ENCODE assay signal across 11 cellular contexts in genomic region chr3:105793040-105793439, GRCh38.
DNase-seq lines count a peak whose midpoint lies in the region; ATAC-seq, FAIRE-seq and TF ChIP-seq lines count a peak whose summit lies in the region.
"Had no signal": no experiment of that assay in that cellular context is flagged by ENCODE, and none has a peak within 500 bp of the region (broad histone marks: within the 10 kb centered on the region; RNA-seq: fewer than 3 reads in every experiment).

No MANE protein-coding gene starts in this region.

- ATAC-seq in activated T-cell treated with anti-CD3 and anti-CD28 coated beads, Interleukin-2, amount 50 U/mL, for 72 hours (replicated peaks in 1 of 2), result no peak
- no peak for ATAC-seq in GM21360 (IDR thresholded peaks at IDR 0.05; ENCODE audit: unreplicated experiment)

- H3K27me3 Mint-ChIP-seq in activated T-cell treated with anti-CD3 and anti-CD28 coated beads, Interleukin-2, amount 50 U/mL, for 72 hours (ENCODE audit: low read depth), result no peaks in the 10 kb centered on the region

- peaks cover 79% of the 10 kb centered on the region for H3K4me1 Mint-ChIP-seq in activated T-cell treated with anti-CD3 and anti-CD28 coated beads, Interleukin-2, amount 50 U/mL, for 72 hours (ENCODE audit: low read depth)

- no peak overlapping the region for H4K8ac ChIP-seq in mesenchymal stem cell (ENCODE audit: low read length)

- no peaks in the 10 kb centered on the region for H3K27me3 ChIP-seq in mesenchymal stem cell (ENCODE audit: control insufficient read depth in 1 of 2, insufficient read depth in 1 of 2, low read length in 2 of 2)
- no peaks in the 10 kb centered on the region for H3K27me3 ChIP-seq in thyroid gland

- H3K27ac ChIP-seq in mesenchymal stem cell (ENCODE audit: low read length, poor library complexity, severe bottlenecking) (no peak overlapping the region), thyroid gland (peak overlapping the region; percentile 19 to 58 (median 42))

- no peak for TF ChIP-seq CTCF in thyroid gland (IDR thresholded peaks at IDR 0.05)

- no peak overlapping the region for H3K23ac ChIP-seq in mesenchymal stem cell (ENCODE audit: low read length in 2 of 2)

- H3K14ac ChIP-seq in mesenchymal stem cell (ENCODE audit: low read length in 2 of 2), result no peak overlapping the region

- peak overlapping the region in 1 of 2 donors; percentile 41 for H3K4me3 Mint-ChIP-seq in activated T-cell treated with anti-CD3 and anti-CD28 coated beads, Interleukin-2, amount 50 U/mL, for 72 hours

- H3K36me3 ChIP-seq in mesenchymal stem cell (ENCODE audit: control insufficient read depth in 1 of 2, insufficient read depth in 2 of 2, low read depth in 1 of 2, low read length in 2 of 2), result peaks cover 0 to 9% of the 10 kb centered on the region in 2 experiments
- no peaks in the 10 kb centered on the region for H3K36me3 ChIP-seq in thyroid gland

- no peak for DNase-seq in activated T-cell treated with anti-CD3 and anti-CD28 coated beads, Interleukin-2, amount 50 U/mL, for 72 hours
- DNase-seq in activated T-cell treated with anti-CD3 and anti-CD28 coated beads, Interleukin-2, amount 50 U/mL, for 48 hours, result no peak
- peak; percentile 64 for DNase-seq in amniotic epithelial cell (ENCODE audit: low read depth)
- DNase-seq in mesenchymal stem cell, result peak; percentile 60
- DNase-seq in thyroid gland, result no peak
- DNase-seq in T-helper 1 cell, result no peak
- no peak for DNase-seq in H54 (ENCODE audit: insufficient read length, low spot score)
- DNase-seq: KG1, NCI-H2171 treated with DMSO at 0.1 percent for 48 hours had no signal

- H3K4me2 ChIP-seq in mesenchymal stem cell (ENCODE audit: low read length, poor library complexity, severe bottlenecking), result no peak overlapping the region

- H3K27ac Mint-ChIP-seq in activated T-cell treated with anti-CD3 and anti-CD28 coated beads, Interleukin-2, amount 50 U/mL, for 72 hours, result peak overlapping the region; percentile 82

- H2AK5ac ChIP-seq in mesenchymal stem cell (ENCODE audit: low read length, severe bottlenecking), result no peak overlapping the region

- peak overlapping the region in 1 of 2 experiments; percentile 5 for H3K18ac ChIP-seq in mesenchymal stem cell (ENCODE audit: low read depth in 1 of 2, low read length in 2 of 2)

- no peak overlapping the region for H2BK15ac ChIP-seq in mesenchymal stem cell (ENCODE audit: low read depth, poor library complexity, severe bottlenecking)

- H2BK120ac ChIP-seq in mesenchymal stem cell (ENCODE audit: low read depth, low read length), result no peak overlapping the region

- peak overlapping the region in 1 of 2 experiments; percentile 25 for H3K4me3 ChIP-seq in mesenchymal stem cell (ENCODE audit: insufficient read depth in 1 of 2, low read depth in 1 of 2, low read length in 2 of 2)
- H3K4me3 ChIP-seq in thyroid gland (replicated peaks in 1 of 3), result no peak overlapping the region

- 80% methylated on average over 2 of the region's 2 CpGs for WGBS in mesenchymal stem cell
- WGBS in thyroid gland, 2 donors, result 83 to 89% methylated on average over 2 of the region's 2 CpGs

- H3K9me3 ChIP-seq in mesenchymal stem cell (ENCODE audit: control insufficient read depth, low read length) (no peaks in the 10 kb centered on the region), thyroid gland (no peaks in the 10 kb centered on the region)

- intact Hi-C loops in thyroid gland (cut with DNase I), result no loop called here

- no peak overlapping the region for H4K91ac ChIP-seq in mesenchymal stem cell (ENCODE audit: low read length)

- H3K79me1 ChIP-seq in mesenchymal stem cell (replicated peaks; ENCODE audit: low read length, poor library complexity, severe bottlenecking), result peaks cover 12% of the 10 kb centered on the region

- H2AFZ ChIP-seq in mesenchymal stem cell (ENCODE audit: low read depth, low read length), result no peak overlapping the region

- H2BK12ac ChIP-seq in mesenchymal stem cell (ENCODE audit: low read length in 2 of 2), result no peak overlapping the region

- peaks cover 4% of the 10 kb centered on the region for H3K4me1 ChIP-seq in mesenchymal stem cell (ENCODE audit: control insufficient read depth, insufficient read depth, low read depth, low read length)
- H3K4me1 ChIP-seq in thyroid gland, result peaks cover 3 to 11% of the 10 kb centered on the region in 2 donors

- TF ChIP-seq POLR2A in thyroid gland (IDR thresholded peaks at IDR 0.05) (no peak), H54 (IDR thresholded peaks at IDR 0.05; ENCODE audit: low read depth, low read length) (no peak)

- H3K9ac ChIP-seq in mesenchymal stem cell (ENCODE audit: low read length), result peak overlapping the region; percentile 84

- no peak overlapping the region for H2BK5ac ChIP-seq in mesenchymal stem cell (ENCODE audit: low read depth, low read length, poor library complexity, severe bottlenecking)

- peaks cover 17 to 43% of the 10 kb centered on the region in 2 donors for H3K36me3 Mint-ChIP-seq in activated T-cell treated with anti-CD3 and anti-CD28 coated beads, Interleukin-2, amount 50 U/mL, for 72 hours (ENCODE audit: insufficient read depth in 2 of 2)

- no peak overlapping the region for H3K4ac ChIP-seq in mesenchymal stem cell (ENCODE audit: low read depth in 1 of 2, low read length in 2 of 2)

- FAIRE-seq in H54 (lab: Jason Lieb, UNC), result no peak
- FAIRE-seq: RCC 7860 had no signal

- peaks cover 0 to 2% of the 10 kb centered on the region in 2 donors for H3K9me3 Mint-ChIP-seq in activated T-cell treated with anti-CD3 and anti-CD28 coated beads, Interleukin-2, amount 50 U/mL, for 72 hours

Comparison
In these comparisons a context has a peak if more than half of its experiments do, and no peak if none do; other contexts are left out.
1. DNase-seq: peak in amniotic epithelial cell (single experiment) and mesenchymal stem cell (single experiment); none in activated T-cell treated with anti-CD3 and anti-CD28 coated beads, Interleukin-2, amount 50 U/mL, for 72 hours (0 of 2), activated T-cell treated with anti-CD3 and anti-CD28 coated beads, Interleukin-2, amount 50 U/mL, for 48 hours (0 of 2), thyroid gland (0 of 2), T-helper 1 cell (0 of 5) and H54 (single experiment).